ENCODE assay signal across 27 cellular contexts in the genomic region with DNA sequence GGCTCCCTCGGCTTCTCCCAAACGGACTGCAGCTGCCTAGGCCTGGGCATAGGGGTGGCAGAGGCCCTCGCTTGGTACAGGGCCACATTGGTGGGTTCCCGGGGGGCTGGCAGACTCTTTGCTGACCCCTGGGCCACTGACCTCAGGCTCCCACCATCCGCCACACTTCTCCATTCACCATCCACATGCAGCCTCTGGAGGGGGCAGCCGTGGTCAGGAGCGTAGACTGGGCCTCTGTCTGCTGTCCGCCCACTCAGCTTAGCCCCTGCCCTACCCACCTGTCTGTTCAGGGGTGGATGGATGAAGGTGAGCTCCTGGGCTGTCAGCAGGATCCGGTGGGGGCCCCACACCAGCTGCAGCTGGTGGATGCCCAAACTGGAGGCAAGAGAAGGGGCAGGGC. TPM values are rescaled to one million over a fixed set of nuclear protein-coding genes. Genes with fewer than 3 reads are reported as not detected.
"Had no signal": no experiment of that assay in that cellular context is flagged by ENCODE, and none has a peak within 500 bp of the region (broad histone marks: within the 10 kb centered on the region; RNA-seq: fewer than 3 reads in every experiment).

No MANE protein-coding gene starts in this region.

- H3K4me2 ChIP-seq: smooth muscle cell had no signal

- H3K27ac ChIP-seq: colonic mucosa, epithelial cell of prostate, esophagus muscularis mucosa, foreskin keratinocyte, heart right ventricle, left ventricle myocardium inferior, lower lobe of right lung, neutrophil, pancreas, right lobe of liver, suprapubic skin, thyroid gland had no signal

- DNase-seq: colonic mucosa; effector CD4-positive, alpha-beta T cell; endodermal cell; foreskin keratinocyte; glutamatergic neuron; heart right ventricle; hippocampal formation; left cardiac atrium; left ventricle myocardium inferior; lower lobe of right lung; natural killer cell; pancreas; right lobe of liver; stimulated activated CD4-positive, alpha-beta T cell treated with anti-CD3 and anti-CD28 coated beads, Interleukin-12 subunit alpha, Interleukin-12 subunit beta, amount 100 ng/mL, for 4 hours; stimulated activated CD4-positive, alpha-beta T cell treated with anti-CD3 and anti-CD28 coated beads, Interleukin-1b, Interleukin-23, amount 100 ng/mL, for 48 hours; stimulated activated CD4-positive, alpha-beta T cell treated with anti-CD3 and anti-CD28 coated beads, Interleukin-4, amount 100 ng/mL, for 1 hour; stimulated activated CD8-positive, alpha-beta memory T cell treated with anti-CD3 and anti-CD28 coated beads, Interleukin-4, amount 100 ng/mL, for 48 hours; stimulated activated naive CD4-positive, alpha-beta T cell; stimulated activated naive CD8-positive, alpha-beta T cell treated with anti-CD3 and anti-CD28 coated beads, Interleukin-15, amount 100 ng/mL, for 72 hours; thyroid gland; trophoblast cell had no signal

- H3K27me3 ChIP-seq: colonic mucosa, esophagus muscularis mucosa, foreskin keratinocyte, heart right ventricle, neutrophil, pancreas, right lobe of liver, suprapubic skin, thyroid gland had no signal

- H3K36me3 ChIP-seq: colonic mucosa, esophagus muscularis mucosa, heart right ventricle, left ventricle myocardium inferior, lower lobe of right lung, neutrophil, pancreas, right lobe of liver, suprapubic skin, thyroid gland had no signal

- H3K4me1 ChIP-seq: colonic mucosa, foreskin keratinocyte, heart right ventricle, left ventricle myocardium inferior, lower lobe of right lung, pancreas, suprapubic skin, thyroid gland had no signal

- H3K4me3 ChIP-seq: colonic mucosa, esophagus muscularis mucosa, heart right ventricle, left ventricle myocardium inferior, lower lobe of right lung, pancreas, right lobe of liver, smooth muscle cell, suprapubic skin, thyroid gland had no signal

- H3K9me3 ChIP-seq: colonic mucosa, esophagus muscularis mucosa, heart right ventricle, left ventricle myocardium inferior, lower lobe of right lung, neutrophil, pancreas, right lobe of liver, suprapubic skin, thyroid gland had no signal

- ATAC-seq: foreskin keratinocyte; left cardiac atrium; natural killer cell; pancreas; right lobe of liver; stimulated activated naive CD8-positive, alpha-beta T cell treated with anti-CD3 and anti-CD28 coated beads, Interleukin-15, amount 100 ng/mL, for 72 hours had no signal

RNA-seq across cellular contexts. Expression of a gene that starts 45.7 kb away (rescaled TPM):
- total RNA-seq: foreskin keratinocyte had no signal
- polyA plus RNA-seq: neural cell had no signal
